Comparison of ENCODE assay signal across 24 cellular contexts in the genomic region with DNA sequence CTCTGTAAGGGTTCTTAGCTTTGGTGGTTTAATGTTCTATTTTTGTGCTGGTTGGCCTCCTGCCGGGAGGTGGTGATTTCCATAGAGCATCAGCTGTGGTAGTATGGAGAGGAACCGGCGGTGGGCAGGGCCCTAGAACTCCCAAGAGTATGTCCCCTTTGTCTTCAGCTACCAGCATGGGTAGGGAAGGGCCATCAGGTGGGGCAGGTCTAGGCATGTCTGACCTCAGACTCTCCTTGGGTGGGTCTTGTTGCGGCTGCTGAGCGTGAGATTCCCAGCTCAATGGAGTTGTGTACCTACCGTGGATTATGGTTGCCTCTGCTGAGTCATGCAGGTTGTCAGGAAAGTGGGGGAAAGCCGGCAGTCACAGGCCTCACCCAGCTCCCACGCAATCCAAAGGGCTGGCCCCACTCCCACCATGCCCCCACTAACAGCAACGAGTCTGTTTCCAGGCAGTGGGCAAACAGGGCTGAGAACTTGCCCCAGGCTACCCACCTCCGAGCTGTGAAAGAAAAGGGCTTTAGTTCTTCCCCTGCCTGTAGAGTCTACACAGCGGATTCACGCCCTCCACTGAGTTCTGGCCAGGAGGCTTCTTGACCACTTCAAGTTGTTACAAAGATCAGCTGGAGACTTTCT.
"Had no signal": no experiment of that assay in that cellular context is flagged by ENCODE, and none has a peak within 500 bp of the region (broad histone marks: within the 10 kb centered on the region; RNA-seq: fewer than 3 reads in every experiment).

No MANE protein-coding gene starts in this region.

- H3K27ac Mint-ChIP-seq: activated CD4-positive, alpha-beta T cell treated with anti-CD3 and anti-CD28 coated beads, Interleukin-2, amount 10 ng/mL, durations not matched to agents 7 days and 5 days; activated CD8-positive, alpha-beta T cell treated with anti-CD3 and anti-CD28 coated beads, Interleukin-2, amount 10 ng/mL, durations not matched to agents 7 days and 5 days; activated naive CD8-positive, alpha-beta T cell treated with anti-CD3 and anti-CD28 coated beads, Interleukin-2, amount 10 ng/mL, durations not matched to agents 7 days and 5 days; activated T-cell treated with anti-CD3 and anti-CD28 coated beads, Interleukin-2, amount 50 U/mL, for 24 hours; activated T-helper 2 cell treated with anti-CD3 and anti-CD28 coated beads, Interferon-gamma antibody, Interleukin-2, Interleukin-4, amounts not matched to agents 10 μg/mL and 5 μg/mL and 100 μg/mL, durations not matched to agents 14 hours and 24 hours and 36 hours; stimulated activated memory B cell treated with anti-CD40 and anti-IgM and Interleukin-4, amounts not matched to agents 10 μg/mL and 1 μg/mL and 100 μg/mL, for 72 hours had no signal

- H3K27me3 Mint-ChIP-seq: activated CD4-positive, alpha-beta T cell treated with anti-CD3 and anti-CD28 coated beads, Interleukin-2, amount 10 ng/mL, durations not matched to agents 7 days and 5 days; activated naive CD8-positive, alpha-beta T cell treated with anti-CD3 and anti-CD28 coated beads, Interleukin-2, amount 10 ng/mL, durations not matched to agents 7 days and 5 days; memory B cell; stimulated activated memory B cell treated with anti-CD40 and anti-IgM and Interleukin-4, amounts not matched to agents 10 μg/mL and 1 μg/mL and 100 μg/mL, for 72 hours had no signal

- ATAC-seq: activated CD4-positive, CD25-positive, alpha-beta regulatory T cell treated with anti-CD3 and anti-CD28 coated beads, Interleukin-2, amount 50 U/mL, for 24 hours; activated CD8-positive, alpha-beta T cell treated with anti-CD3 and anti-CD28 coated beads, Interleukin-2, amount 10 ng/mL, durations not matched to agents 7 days and 5 days; body of pancreas; heart right ventricle; pancreas; sciatic nerve; stimulated activated memory B cell treated with anti-CD40 and anti-IgM and Interleukin-4, amounts not matched to agents 10 μg/mL and 1 μg/mL and 100 μg/mL, for 72 hours; upper lobe of right lung had no signal

- H3K27me3 ChIP-seq: body of pancreas, colonic mucosa, pancreas, testis, upper lobe of right lung had no signal

- H3K4me3 Mint-ChIP-seq: activated CD4-positive, alpha-beta T cell treated with anti-CD3 and anti-CD28 coated beads, Interleukin-2, amount 10 ng/mL, durations not matched to agents 7 days and 5 days; activated CD8-positive, alpha-beta T cell treated with anti-CD3 and anti-CD28 coated beads, Interleukin-2, amount 10 ng/mL, durations not matched to agents 7 days and 5 days; activated naive CD8-positive, alpha-beta T cell treated with anti-CD3 and anti-CD28 coated beads, Interleukin-2, amount 10 ng/mL, durations not matched to agents 7 days and 5 days; activated T-cell treated with anti-CD3 and anti-CD28 coated beads, Interleukin-2, amount 50 U/mL, for 24 hours; memory B cell; stimulated activated memory B cell treated with anti-CD40 and anti-IgM and Interleukin-4, amounts not matched to agents 10 μg/mL and 1 μg/mL and 100 μg/mL, for 72 hours had no signal

- H3K36me3 ChIP-seq: colonic mucosa, left ventricle myocardium inferior, upper lobe of right lung had no signal

- DNase-seq: activated CD4-positive, alpha-beta T cell treated with anti-CD3 and anti-CD28 coated beads, Interleukin-2, amount 10 ng/mL, durations not matched to agents 7 days and 5 days; activated CD8-positive, alpha-beta T cell treated with anti-CD3 and anti-CD28 coated beads, Interleukin-2, amount 10 ng/mL, durations not matched to agents 7 days and 5 days; activated naive CD4-positive, alpha-beta T cell treated with Interleukin-2 at 50 U/mL for 16 hours; activated naive CD8-positive, alpha-beta T cell treated with anti-CD3 and anti-CD28 coated beads, Interleukin-2, amount 10 ng/mL, durations not matched to agents 7 days and 5 days; activated T-cell treated with anti-CD3 and anti-CD28 coated beads, Interleukin-2, amount 50 U/mL, for 24 hours; amygdala; body of pancreas; central memory CD4-positive, alpha-beta T cell; colonic mucosa; heart right ventricle; kidney glomerular epithelial cell; left ventricle myocardium inferior; pancreas; stimulated activated CD4-positive, alpha-beta T cell treated with anti-CD3 and anti-CD28 coated beads, Interleukin-4, amount 100 ng/mL, for 1 hour; T-helper 1 cell; T-helper 9 cell; testis; upper lobe of right lung had no signal

- H3K4me1 Mint-ChIP-seq: activated naive CD8-positive, alpha-beta T cell treated with anti-CD3 and anti-CD28 coated beads, Interleukin-2, amount 10 ng/mL, durations not matched to agents 7 days and 5 days; memory B cell; stimulated activated memory B cell treated with anti-CD40 and anti-IgM and Interleukin-4, amounts not matched to agents 10 μg/mL and 1 μg/mL and 100 μg/mL, for 72 hours had no signal

- H3K4me3 ChIP-seq: body of pancreas, colonic mucosa, heart right ventricle, left ventricle myocardium inferior, pancreas, smooth muscle cell, testis, upper lobe of right lung had no signal

- H3K9me3 Mint-ChIP-seq: activated CD4-positive, alpha-beta T cell treated with anti-CD3 and anti-CD28 coated beads, Interleukin-2, amount 10 ng/mL, durations not matched to agents 7 days and 5 days; activated naive CD8-positive, alpha-beta T cell treated with anti-CD3 and anti-CD28 coated beads, Interleukin-2, amount 10 ng/mL, durations not matched to agents 7 days and 5 days; activated T-cell treated with anti-CD3 and anti-CD28 coated beads, Interleukin-2, amount 50 U/mL, for 24 hours; activated T-helper 2 cell treated with anti-CD3 and anti-CD28 coated beads, Interferon-gamma antibody, Interleukin-2, Interleukin-4, amounts not matched to agents 10 μg/mL and 5 μg/mL and 100 μg/mL, durations not matched to agents 14 hours and 24 hours and 36 hours; memory B cell; stimulated activated memory B cell treated with anti-CD40 and anti-IgM and Interleukin-4, amounts not matched to agents 10 μg/mL and 1 μg/mL and 100 μg/mL, for 72 hours had no signal

- H3K4me1 ChIP-seq: body of pancreas, colonic mucosa, heart right ventricle, left ventricle myocardium inferior, pancreas, testis, upper lobe of right lung had no signal

- H3K27ac ChIP-seq: body of pancreas, colonic mucosa, heart right ventricle, left ventricle myocardium inferior, pancreas, testis, upper lobe of right lung had no signal

- H3K9me3 ChIP-seq: body of pancreas, colonic mucosa, heart right ventricle, left ventricle myocardium inferior, pancreas, testis, upper lobe of right lung had no signal
